ENCODE assay signal across 8 cellular contexts in genomic region chr19:10927691-10928562, GRCh38. TPM values are rescaled to one million over a fixed set of nuclear protein-coding genes. Genes with fewer than 3 reads are reported as not detected.
DNase-seq lines count a peak whose midpoint lies in the region; ATAC-seq, FAIRE-seq and TF ChIP-seq lines count a peak whose summit lies in the region.

No MANE protein-coding gene starts in this region.

- 10 to 100% methylated on average over 1 to 2 of the region's 48 CpGs for WGBS in gastroesophageal sphincter (ENCODE audit: low coverage in 1 of 2), 2 donors

- TF ChIP-seq EP300 in gastroesophageal sphincter (IDR thresholded peaks at IDR 0.05) = no peak

- H3K9me3 Mint-ChIP-seq in CD4-positive, alpha-beta T cell = no peaks in the 10 kb centered on the region
- no peaks in the 10 kb centered on the region for H3K9me3 Mint-ChIP-seq in WTC11

- H3K4me1 Mint-ChIP-seq in CD4-positive, alpha-beta T cell (ENCODE audit: low read depth) = peaks cover 16% of the 10 kb centered on the region
- H3K4me1 Mint-ChIP-seq in WTC11 = peaks cover 11% of the 10 kb centered on the region; the same call in 1 of the 2 replicates

- peak overlapping the region; percentile 97 for H3K4me3 Mint-ChIP-seq in CD4-positive, alpha-beta T cell
- peak overlapping the region; percentile 85 for H3K4me3 Mint-ChIP-seq in WTC11

- FAIRE-seq in D721Med (lab: Jason Lieb, UNC) = no peak

- ATAC-seq in CD4-positive, alpha-beta T cell (ENCODE audit: poor library complexity) = peak; percentile 2
- ATAC-seq in HG02678 (IDR thresholded peaks at IDR 0.05; ENCODE audit: unreplicated experiment) (peak; percentile 3), WTC11 (peak; percentile 11), gastroesophageal sphincter (peak; percentile 0), sciatic nerve (peak; percentile 13), HG02885 (IDR thresholded peaks at IDR 0.05; ENCODE audit: poor library complexity, unreplicated experiment) (no peak)

- no peaks in the 10 kb centered on the region for H3K27me3 Mint-ChIP-seq in CD4-positive, alpha-beta T cell
- no peaks in the 10 kb centered on the region for H3K27me3 Mint-ChIP-seq in WTC11 (ENCODE audit: low read depth)

- peaks cover 2 to 45% (median 16%) of the 10 kb centered on the region in 3 donors for H3K4me1 ChIP-seq in gastroesophageal sphincter

- TF ChIP-seq POLR2A in gastroesophageal sphincter (IDR thresholded peaks at IDR 0.05) = no peak

- H3K36me3 Mint-ChIP-seq in CD4-positive, alpha-beta T cell (ENCODE audit: low read depth) = peaks cover 33% of the 10 kb centered on the region
- peaks cover 12% of the 10 kb centered on the region; the same call in 1 of the 2 replicates for H3K36me3 Mint-ChIP-seq in WTC11

- peaks cover 0 to 53% of the 10 kb centered on the region in 2 donors for H3K36me3 ChIP-seq in gastroesophageal sphincter

- CTCF ChIA-PET in CD4-positive, alpha-beta T cell (lab: Charles Lee) = interaction anchor here (0.7 to 1.0 kb wide), 2 partner anchors 9 to 412 kb away, joined by 3 read pairs; no protein-coding TSS in a partner anchor
- CTCF ChIA-PET in WTC11 (lab: Charles Lee) = interaction anchor here (0.6 to 1.3 kb wide), 3 partner anchors 9 to 55 kb away, joined by 3 to 4 read pairs (median 3); no protein-coding TSS in a partner anchor

- peak overlapping the region; percentile 89 for H3K27ac Mint-ChIP-seq in CD4-positive, alpha-beta T cell
- no peak overlapping the region for H3K27ac Mint-ChIP-seq in WTC11

- H3K9me3 ChIP-seq in CD4-positive, alpha-beta T cell (ENCODE audit: control insufficient read depth, low read length) = no peaks in the 10 kb centered on the region
- H3K9me3 ChIP-seq in gastroesophageal sphincter = no peaks in the 10 kb centered on the region

- intact Hi-C loops in CD4-positive, alpha-beta T cell (cut with DNase I, micrococcal nuclease) = loop anchor here (1.0 to 10.0 kb wide), 5 partner anchors 34 to 447 kb away; partner anchors contain the start of genes CARM1 (in 2 of the 2), SMARCA4 (in 1 of the 2) and SWSAP1 (in 1 of the 2)
- intact Hi-C loops in sciatic nerve (cut with DNase I) = loop anchor here (10.0 kb wide), 1 partner anchor 53 kb away; the partner anchor contains the start of gene CARM1

- no peaks in the 10 kb centered on the region for H3K27me3 ChIP-seq in CD4-positive, alpha-beta T cell (ENCODE audit: control insufficient read depth, insufficient read depth, low read length)
- no peaks in the 10 kb centered on the region for H3K27me3 ChIP-seq in gastroesophageal sphincter

- no peak for TF ChIP-seq CTCF in CD4-positive, alpha-beta T cell (IDR thresholded peaks at IDR 0.05)
- TF ChIP-seq CTCF in WTC11 (IDR thresholded peaks at IDR 0.05) (no peak), gastroesophageal sphincter (IDR thresholded peaks at IDR 0.05) (no peak), D721Med (IDR thresholded peaks at IDR 0.05; ENCODE audit: insufficient read depth, missing control alignments) (no peak)

- peak overlapping the region; percentile 46 for H3K27ac ChIP-seq in CD4-positive, alpha-beta T cell (ENCODE audit: low read depth, low read length)
- H3K27ac ChIP-seq in gastroesophageal sphincter = peak overlapping the region; percentile 19 to 89 (median 88)

- no peak for DNase-seq in CD4-positive, alpha-beta T cell
- DNase-seq in WTC11 (ENCODE audit: low spot score) (no peak), sciatic nerve (ENCODE audit: low spot score) (no peak), NCI-H2029 (lab: John Stamatoyannopoulos, UW) (no peak), D721Med (ENCODE audit: insufficient read length, low spot score) (no peak)

- POLR2A ChIA-PET in CD4-positive, alpha-beta T cell (lab: Charles Lee) = no interaction called here
- POLR2A ChIA-PET in WTC11 (lab: Charles Lee) = interaction anchor here (0.5 to 0.8 kb wide), 3 partner anchors 39 to 194 kb away, joined by 3 to 5 read pairs (median 3); no protein-coding TSS in a partner anchor

- H3K4me3 ChIP-seq in gastroesophageal sphincter = peak overlapping the region; percentile 69 to 99

TF ChIP-seq in WTC11, 78 proteins besides CTCF, POLR2A, EP300 and RAD21:
- TF ChIP-seq MYBL2 (CRISPR knock-in tag; IDR thresholded peaks at IDR 0.05) (0 out of 2 replicates have a peak, but pooled peaks have one; percentile 11), ZNF317 (CRISPR knock-in tag; IDR thresholded peaks at IDR 0.05; ENCODE audit: borderline replicate concordance, low read depth) (no peak)

RNA-seq across cellular contexts. Expression of gene YIPF2, which starts 0.5 kb away (rescaled TPM):
- total RNA-seq in CD4-positive, alpha-beta T cell = 10 to 100 TPM; 21.1 to 21.7 TPM
- total RNA-seq in WTC11 (2021) = 63.3 to 65.5 TPM (median 64.4 TPM) in 3 replicates
- 10 to 100 TPM; 25.5 to 47.8 (median 28.1) TPM for total RNA-seq in gastroesophageal sphincter
- total RNA-seq in sciatic nerve = 33.1 TPM

RNA-seq across cellular contexts. Expression of gene TIMM29, which starts 0.7 kb away (rescaled TPM):
- total RNA-seq in CD4-positive, alpha-beta T cell = 10 to 100 TPM; 22.6 to 24.8 TPM
- total RNA-seq in WTC11 (2021) = 30.0 to 33.8 TPM (median 32.0 TPM) in 3 replicates
- total RNA-seq in gastroesophageal sphincter = 10 to 100 TPM; 37.6 to 51.1 (median 40.9) TPM
- total RNA-seq in sciatic nerve = 14.4 TPM

RNA-seq across cellular contexts. Expression of gene SMARCA4, which starts 32.9 kb away (rescaled TPM):
- 10 to 100 TPM; 69.6 to 74.5 TPM for total RNA-seq in CD4-positive, alpha-beta T cell
- 268 to 295 TPM (median 284 TPM) in 3 replicates for total RNA-seq in WTC11 (2021)
- 10 to 100 TPM; 37.8 to 77.9 (median 51.1) TPM for total RNA-seq in gastroesophageal sphincter
- 77.8 TPM for total RNA-seq in sciatic nerve

RNA-seq across cellular contexts. Expression of gene CARM1, which starts 56.6 kb away (rescaled TPM):
- total RNA-seq in CD4-positive, alpha-beta T cell = 10 to 100 TPM; 17.5 to 18.0 TPM
- total RNA-seq in WTC11 (2021) (125 to 126 TPM (median 126 TPM) in 3 replicates), gastroesophageal sphincter (10 to 100 TPM; 17.0 to 37.1 (median 18.8) TPM), sciatic nerve (33.3 TPM)
